Comparison of ENCODE assay signal across 14 cellular contexts in genomic region chr21:43734830-43735229, GRCh38. TPM values are rescaled to one million over a fixed set of nuclear protein-coding genes. Genes with fewer than 3 reads are reported as not detected.
A peak's percentile ranks its signal among the peaks of the same experiment; 100 is the strongest.
DNase-seq lines count a peak whose midpoint lies in the region; ATAC-seq and TF ChIP-seq lines count a peak whose summit lies in the region.
"Had no signal": no experiment of that assay in that cellular context is flagged by ENCODE, and none has a peak within 500 bp of the region (broad histone marks: within the 10 kb centered on the region; RNA-seq: fewer than 3 reads in every experiment).

No MANE protein-coding gene starts in this region.

- ATAC-seq in T-helper 17 cell, result no peak
- ATAC-seq: HCT116 had no signal

- H3K4me3 ChIP-seq in AG10803 (ENCODE audit: low read length) (no peak overlapping the region), neutrophil (ENCODE audit: low read depth in 1 of 2, low read length in 1 of 2) (no peak overlapping the region)

- H3K27ac ChIP-seq in neutrophil, result peak overlapping the region; percentile 27

- peaks cover 66% of the 10 kb centered on the region for H3K36me3 ChIP-seq in neutrophil

- peaks cover 42 to 49% of the 10 kb centered on the region in 2 experiments for H3K4me1 ChIP-seq in neutrophil (ENCODE audit: control insufficient read depth in 1 of 2, insufficient read depth in 1 of 2, low read depth in 1 of 2, low read length in 1 of 2)

- DNase-seq in AG10803 (ENCODE audit: low read depth), result peak; percentile 29
- DNase-seq in T-helper 17 cell, result no peak
- peak; percentile 68 for DNase-seq in fibroblast of peridontal ligament (ENCODE audit: extremely low read depth)
- DNase-seq in SIG-M5 (lab: John Stamatoyannopoulos, UW), result no peak
- no peak for DNase-seq in effector CD4-positive, alpha-beta T cell
- no peak for DNase-seq in NCI-H446 treated with DMSO at 0.1 percent for 48 hours (lab: John Stamatoyannopoulos, UW)
- no peak for DNase-seq in NCI-H2107 (lab: John Stamatoyannopoulos, UW)
- DNase-seq: activated B cell treated with CpG ODN at 0.5 μM for 24 hours, dermis blood vessel endothelial cell, KBM-7, naive B cell, NCI-H2227 treated with DMSO at 0.1 percent for 48 hours had no signal

- peak overlapping the region; percentile 77 for H3K27ac Mint-ChIP-seq in T-helper 17 cell
- H3K27ac Mint-ChIP-seq: activated B cell treated with CpG ODN at 0.5 μM for 24 hours had no signal

- no peaks in the 10 kb centered on the region for H3K27me3 Mint-ChIP-seq in T-helper 17 cell
- H3K27me3 Mint-ChIP-seq: activated B cell treated with CpG ODN at 0.5 μM for 24 hours, naive B cell had no signal

- no peaks in the 10 kb centered on the region for H3K9me3 ChIP-seq in T-helper 17 cell (ENCODE audit: control insufficient read depth, low read length, poor library complexity, severe bottlenecking)
- no peaks in the 10 kb centered on the region for H3K9me3 ChIP-seq in neutrophil

- no peak for TF ChIP-seq CTCF in AG10803 (conservative IDR thresholded peaks at IDR 0.05; ENCODE audit: low read length)
- no peak for TF ChIP-seq CTCF in neutrophil (IDR thresholded peaks at IDR 0.05)

- no peaks in the 10 kb centered on the region for H3K36me3 Mint-ChIP-seq in T-helper 17 cell (ENCODE audit: low read depth)
- H3K36me3 Mint-ChIP-seq: naive B cell had no signal

- peak overlapping the region; percentile 82 for H3K4me3 Mint-ChIP-seq in T-helper 17 cell
- H3K4me3 Mint-ChIP-seq: activated B cell treated with CpG ODN at 0.5 μM for 24 hours had no signal

- no peaks in the 10 kb centered on the region for H3K27me3 ChIP-seq in neutrophil

- H3K4me1 Mint-ChIP-seq in T-helper 17 cell, result peaks cover 33% of the 10 kb centered on the region

RNA-seq across cellular contexts. Expression of gene PDXK, which starts 15.9 kb away (rescaled TPM):
- 100 to 1,000 TPM in 1 of 2 donors, 10 to 100 TPM in 1; 93.1 to 106 TPM for total RNA-seq in T-helper 17 cell

RNA-seq across cellular contexts. Expression of gene CSTB, which starts 41.3 kb away (rescaled TPM):
- total RNA-seq in T-helper 17 cell, result 10 to 100 TPM; 22.0 to 26.0 TPM

RNA-seq across cellular contexts. Expression of gene RRP1, which starts 54.5 kb away (rescaled TPM):
- total RNA-seq in T-helper 17 cell, result 10 to 100 TPM; 20.5 to 23.2 TPM

Comparison
In these comparisons a context has a peak if more than half of its experiments do, and no peak if none do; other contexts are left out.
1. DNase-seq: peak in AG10803 (single experiment) and fibroblast of peridontal ligament (single experiment); none in T-helper 17 cell (0 of 3), SIG-M5 (single experiment), effector CD4-positive, alpha-beta T cell (single experiment), NCI-H446 treated with DMSO at 0.1 percent for 48 hours (single experiment) and NCI-H2107 (single experiment).